ENCODE assay signal across 11 cellular contexts in genomic region chr6:12356983-12357972, GRCh38.
A peak's percentile ranks its signal among the peaks of the same experiment; 100 is the strongest.
DNase-seq lines count a peak whose midpoint lies in the region; ATAC-seq and TF ChIP-seq lines count a peak whose summit lies in the region.
"Had no signal": no experiment of that assay in that cellular context is flagged by ENCODE, and none has a peak within 500 bp of the region (broad histone marks: within the 10 kb centered on the region; RNA-seq: fewer than 3 reads in every experiment).

No MANE protein-coding gene starts in this region.

- H3K36me3 Mint-ChIP-seq in T-cell = no peaks in the 10 kb centered on the region

- DNase-seq in medulla oblongata (ENCODE audit: extremely low spot score) (peak; percentile 71), stomach (no peak), T-cell (no peak), A172 (ENCODE audit: low spot score) (no peak)
- DNase-seq in activated T-cell treated with anti-CD3 and anti-CD28 coated beads, Interleukin-2, amount 50 U/mL, for 48 hours = no peak
- DNase-seq: NCI-H1092 had no signal

- no peak for TF ChIP-seq POLR2A in stomach (IDR thresholded peaks at IDR 0.05)

- H3K27me3 Mint-ChIP-seq in T-cell = peaks cover 4 to 9% of the 10 kb centered on the region in 2 donors

- no peaks in the 10 kb centered on the region for H3K36me3 ChIP-seq in stomach
- H3K36me3 ChIP-seq: right atrium auricular region had no signal

- peaks cover 0 to 23% (median 12%) of the 10 kb centered on the region in 4 donors for H3K4me1 ChIP-seq in stomach
- H3K4me1 ChIP-seq: right atrium auricular region had no signal

- no peak for TF ChIP-seq EP300 in stomach (IDR thresholded peaks at IDR 0.05)

- TF ChIP-seq CTCF in stomach (IDR thresholded peaks at IDR 0.05) = no peak

- H3K9me3 ChIP-seq in stomach = peaks cover 0 to 6% (median 3%) of the 10 kb centered on the region in 4 donors

- peak; percentile 53 for ATAC-seq in GM18499 (IDR thresholded peaks at IDR 0.05; ENCODE audit: insufficient read depth, unreplicated experiment)
- ATAC-seq in GM21529 (IDR thresholded peaks at IDR 0.05; ENCODE audit: unreplicated experiment) = peak; percentile 71
- peak; percentile 86 for ATAC-seq in HG03520 (IDR thresholded peaks at IDR 0.05; ENCODE audit: unreplicated experiment)
- ATAC-seq in T-cell (replicated peaks in 1 of 4) = no peak

- CTCF ChIA-PET in T-cell (lab: Charles Lee) = no interaction called here

- WGBS in stomach, 5 donors = 85 to 88% (median 86%) methylated on average over 11 of the region's 11 CpGs

- POLR2A ChIA-PET in T-cell (lab: Charles Lee) = no interaction called here

- no peak overlapping the region for H3K4me3 Mint-ChIP-seq in T-cell

- no peaks in the 10 kb centered on the region for H3K27me3 ChIP-seq in stomach
- H3K27me3 ChIP-seq: right atrium auricular region had no signal

- intact Hi-C loops in stomach (cut with DNase I; ENCODE audit: low total_unique reads) = no loop called here

- H3K4me3 ChIP-seq in stomach = no peak overlapping the region
- H3K4me3 ChIP-seq: right atrium auricular region had no signal

- H3K27ac ChIP-seq in stomach = no peak overlapping the region
- H3K27ac ChIP-seq: right atrium auricular region, VCaP had no signal

- H3K4me1 Mint-ChIP-seq in T-cell = no peaks in the 10 kb centered on the region

- no peak overlapping the region for H3K27ac Mint-ChIP-seq in T-cell

- peaks cover 2 to 7% (median 3%) of the 10 kb centered on the region in 3 donors for H3K9me3 Mint-ChIP-seq in T-cell

Comparison
In these comparisons a context has a peak if more than half of its experiments do, and no peak if none do; other contexts are left out.
1. ATAC-seq: peak in GM18499 (single experiment), GM21529 (single experiment) and HG03520 (single experiment); none in T-cell (0 of 4).